Comparison of ENCODE assay signal across 9 cellular contexts in genomic region chr14:100285913-100286400, GRCh38. TPM values are rescaled to one million over a fixed set of nuclear protein-coding genes. Genes with fewer than 3 reads are reported as not detected.
DNase-seq lines count a peak whose midpoint lies in the region; ATAC-seq, FAIRE-seq and TF ChIP-seq lines count a peak whose summit lies in the region.
"Had no signal": no experiment of that assay in that cellular context is flagged by ENCODE, and none has a peak within 500 bp of the region (broad histone marks: within the 10 kb centered on the region; RNA-seq: fewer than 3 reads in every experiment).

No MANE protein-coding gene starts in this region.

- H3K9me3 ChIP-seq in left ventricle myocardium inferior (replicated peaks) (no peaks in the 10 kb centered on the region), K562 (replicated peaks; ENCODE audit: control insufficient read depth, insufficient read depth, low read depth, low read length) (no peaks in the 10 kb centered on the region), uterus (no peaks in the 10 kb centered on the region)

- TF ChIP-seq RAD21 in K562 (CRISPR knock-in tag; conservative IDR thresholded peaks at IDR 0.05 in 1 of 2, IDR thresholded peaks at IDR 0.05 in 1 of 2) = no peak

- no peaks in the 10 kb centered on the region for H3K27me3 ChIP-seq in left ventricle myocardium inferior (ENCODE audit: low read depth)
- no peaks in the 10 kb centered on the region for H3K27me3 ChIP-seq in K562 (ENCODE audit: control insufficient read depth in 2 of 2, insufficient read depth in 2 of 2, low read length in 2 of 2)
- no peaks in the 10 kb centered on the region for H3K27me3 ChIP-seq in uterus

- no peak for FAIRE-seq in K562 (lab: Jason Lieb, UNC)

- TF ChIP-seq POLR2A in K562 (conservative IDR thresholded peaks at IDR 0.05) (no peak), uterus (IDR thresholded peaks at IDR 0.05) (no peak)

- ATAC-seq in Right ventricle myocardium superior (ENCODE audit: poor library complexity) (no peak), K562 (no peak), GM21529 (IDR thresholded peaks at IDR 0.05; ENCODE audit: unreplicated experiment) (no peak)

- TF ChIP-seq EP300 in K562 (IDR thresholded peaks at IDR 0.05; ENCODE audit: low read length) = no peak

- intact Hi-C loops in left ventricle myocardium inferior (cut with micrococcal nuclease) (loop anchor here (10.0 kb wide), 1 partner anchor 89 kb away; the partner anchor contains the start of gene WDR25), Right ventricle myocardium superior (cut with DNase I) (loop anchor here (10.0 kb wide), 1 partner anchor 89 kb away; the partner anchor contains the start of gene WDR25), K562 (cut with micrococcal nuclease) (loop anchor here (1.0 kb wide), 1 partner anchor 89 kb away; a partner anchor contains a TSS), uterus (cut with DNase I; ENCODE audit: low total_unique reads) (no loop called here)

- H3K36me3 ChIP-seq in left ventricle myocardium inferior = peaks cover under 1% of the 10 kb centered on the region
- H3K36me3 ChIP-seq in K562 (ENCODE audit: control insufficient read depth, insufficient read depth, low read length) = peaks cover 12% of the 10 kb centered on the region; the same call in 1 of the 3 replicates
- H3K36me3 ChIP-seq in uterus = no peaks in the 10 kb centered on the region

- DNase-seq in left ventricle myocardium inferior (no peak), Right ventricle myocardium superior (no peak), K562 (ENCODE audit: extremely low read depth in 1 of 4, low spot score in 3 of 4) (no peak), mesenteric fat pad (ENCODE audit: low spot score) (peak; percentile 74), uterus (no peak), DMS53 treated with DMSO at 0.1 percent for 48 hours (lab: John Stamatoyannopoulos, UW; ENCODE audit: unreplicated experiment) (no peak)
- DNase-seq in activated effector memory CD4-positive, alpha-beta T cell treated with anti-CD3 and anti-CD28 coated beads, Interleukin-2, amount 50 U/mL, for 16 hours = no peak

- 75% methylated on average over 2 of the region's 13 CpGs for WGBS in K562 (ENCODE audit: insufficient coverage, low coverage, missing lambda C conversion rate)

- peaks cover 87% of the 10 kb centered on the region for H3K4me1 ChIP-seq in left ventricle myocardium inferior
- H3K4me1 ChIP-seq in K562 (replicated peaks in 1 of 2; ENCODE audit: control insufficient read depth in 2 of 2, insufficient read depth in 2 of 2, low read length in 2 of 2) = peaks cover 0 to 31% of the 10 kb centered on the region in 2 experiments; a peak in 3 of 5 replicates
- H3K4me1 ChIP-seq in uterus = no peaks in the 10 kb centered on the region

- BruUV-seq in K562 (replicated peaks; lab: Mats Ljungman, UMichigan) = no TSS peak

- peak overlapping the region; percentile 94 for H3K27ac ChIP-seq in left ventricle myocardium inferior (replicated peaks)
- H3K27ac ChIP-seq in K562 (ENCODE audit: extremely low read depth, low read depth, low read length) = peak overlapping the region; percentile 96; the same call in 1 of the 3 replicates
- peak overlapping the region; percentile 93 to 95 for H3K27ac ChIP-seq in uterus

- no peak for TF ChIP-seq CTCF in left ventricle myocardium inferior (IDR thresholded peaks at IDR 0.05; ENCODE audit: borderline replicate concordance)
- TF ChIP-seq CTCF in K562 (IDR thresholded peaks at IDR 0.05 in 2 of 3, conservative IDR thresholded peaks at IDR 0.05 in 1 of 3; ENCODE audit: insufficient read depth in 2 of 3, low read depth in 1 of 3, low read length in 3 of 3) = no peak
- no peak for TF ChIP-seq CTCF in uterus (IDR thresholded peaks at IDR 0.05)

- no peak overlapping the region for H2AFZ ChIP-seq in K562 (ENCODE audit: low read depth, low read length)

- peak overlapping the region; percentile 75; the same call in 1 of the 2 replicates for H3K4me2 ChIP-seq in K562 (ENCODE audit: insufficient read depth, low read length)

- H3K4me3 ChIP-seq in left ventricle myocardium inferior = peak overlapping the region; percentile 94
- H3K4me3 ChIP-seq in K562 = peak overlapping the region; percentile 64
- H3K4me3 ChIP-seq in uterus = peak overlapping the region; percentile 80 to 83

- in situ Hi-C loops in K562 (cut with MboI) = no loop called here

- POLR2A ChIA-PET in K562 (lab: Yijun Ruan, JAX) = interaction anchor here (0.6 to 3.3 kb wide), 6 partner anchors 9 to 89 kb away, joined by 3 to 11 read pairs (median 3); a partner anchor contains a TSS

- no peaks in the 10 kb centered on the region for H3K9me1 ChIP-seq in K562 (ENCODE audit: control insufficient read depth, insufficient read depth, low read length)

- CTCF ChIA-PET in K562 (lab: Yijun Ruan, JAX; ENCODE audit: low intra/inter-chr PET ratio) = no interaction called here

- H3K79me2 ChIP-seq in K562 (ENCODE audit: control insufficient read depth, insufficient read depth, low read length) = peaks cover 2% of the 10 kb centered on the region; the same call in 1 of the 3 replicates

- H3K9ac ChIP-seq in K562 (ENCODE audit: insufficient read depth in 1 of 2, low read depth in 2 of 2, low read length in 2 of 2) = peak overlapping the region; percentile 94 to 97

- 0 out of 2 replicates have a peak, but pooled peaks cover 3% of the 10 kb centered on the region for H4K20me1 ChIP-seq in K562 (replicated peaks; ENCODE audit: control insufficient read depth, insufficient read depth, low read length)

TF ChIP-seq in K562, 482 proteins besides CTCF, POLR2A, EP300 and RAD21:
- TF ChIP-seq NFIC (IDR thresholded peaks at IDR 0.05) = no peak
- peak; percentile 45; the same call in 1 of the 2 replicates for TF ChIP-seq ZNF24 (IDR thresholded peaks at IDR 0.05)

RNA-seq across cellular contexts. Expression of gene SLC25A29, which starts 20.3 kb away (rescaled TPM):
- 24.5 TPM for total RNA-seq in left ventricle myocardium inferior
- total RNA-seq in Right ventricle myocardium superior = 17.6 TPM
- total RNA-seq in K562 (2011; cell fraction: chromatin; rRNA removed; ENCODE audit: low replicate concordance) = 25.5 and 46.3 TPM in 2 replicates
- total RNA-seq in K562 (2011; cell fraction: nucleolus; rRNA removed) = 35.9 TPM in 2 replicates
- 25.8 and 28.6 TPM in 2 replicates for total RNA-seq in K562 (2011; cell fraction: nucleoplasm; rRNA removed)
- 12.7 and 17.5 TPM in 2 replicates for total RNA-seq in K562 (2014; rRNA removed)
- 2.0 and 2.7 TPM in 2 replicates for total RNA-seq in K562 (2014; rRNA removed; fragmentation: Illumina TruSeq; extraction: Trizol)
- total RNA-seq in K562 (2015; rRNA removed; fragmentation: Illumina TruSeq; extraction: Trizol) = 3.8 and 4.1 TPM in 2 replicates
- 13.7 and 14.5 TPM in 2 replicates for total RNA-seq in K562 (2021)
- polyA plus RNA-seq in K562 (2011; rRNA removed) = 11.3 and 20.4 TPM in 2 replicates
- polyA plus RNA-seq in K562 (2011; cell fraction: cytosol; rRNA removed) = 19.0 and 24.9 TPM in 2 replicates
- polyA plus RNA-seq in K562 (2011; cell fraction: nucleus; rRNA removed) = 94.7 and 105 TPM in 2 replicates
- 6.3 and 8.5 TPM in 2 replicates for polyA plus RNA-seq in K562 (2012)
- polyA plus RNA-seq in K562 (2014; fragmentation: Illumina TruSeq; extraction: Trizol) = 4.7 and 4.8 TPM in 2 replicates
- polyA plus RNA-seq in K562 (2014; fragmentation: Nextera tagmentation; extraction: Ambion mirVana) = under 1 TPM; 0.07 to 0.25 TPM
- polyA plus RNA-seq in K562 (2014; rRNA removed) = 14.1 and 16.4 TPM in 2 replicates
- polyA minus RNA-seq in K562 (2011; rRNA and poly(A)+ RNA removed) = 3.0 and 3.6 TPM in 2 replicates
- polyA minus RNA-seq in K562 (2011; cell fraction: cytosol; rRNA and poly(A)+ RNA removed) = 7.5 and 8.0 TPM in 2 replicates
- polyA minus RNA-seq in K562 (2011; cell fraction: nucleus; rRNA and poly(A)+ RNA removed) = 15.0 and 16.2 TPM in 2 replicates
- total RNA-seq in mesenteric fat pad = 20.0 TPM
- 100 to 1,000 TPM in 1 of 4 donors, 10 to 100 TPM in 3; 16.2 to 850 (median 60.1) TPM for total RNA-seq in uterus

RNA-seq across cellular contexts. Expression of gene SLC25A47, which starts 37.2 kb away (rescaled TPM):
- total RNA-seq in left ventricle myocardium inferior = not detected
- not detected for total RNA-seq in Right ventricle myocardium superior
- total RNA-seq in K562 (2011; cell fraction: chromatin; rRNA removed; ENCODE audit: low replicate concordance) = not detected in 2 replicates
- total RNA-seq in K562 (2011; cell fraction: nucleolus; rRNA removed) = not detected in 2 replicates
- not detected in 2 replicates for total RNA-seq in K562 (2011; cell fraction: nucleoplasm; rRNA removed)
- total RNA-seq in K562 (2014; rRNA removed) = 0.23 and 0.24 TPM in 2 replicates
- not detected in 2 replicates for total RNA-seq in K562 (2014; rRNA removed; fragmentation: Illumina TruSeq; extraction: Trizol)
- 0.22 TPM in 1 of 2 replicates, not detected in the other for total RNA-seq in K562 (2015; rRNA removed; fragmentation: Illumina TruSeq; extraction: Trizol)
- 0.09 and 0.25 TPM in 2 replicates for total RNA-seq in K562 (2021)
- polyA plus RNA-seq in K562 (2011; rRNA removed) = not detected in 2 replicates
- polyA plus RNA-seq in K562 (2011; cell fraction: cytosol; rRNA removed) = not detected in 2 replicates
- polyA plus RNA-seq in K562 (2011; cell fraction: nucleus; rRNA removed) = not detected in 2 replicates
- polyA plus RNA-seq in K562 (2012) = 0.06 TPM in 1 of 2 replicates, not detected in the other
- polyA plus RNA-seq in K562 (2014; fragmentation: Illumina TruSeq; extraction: Trizol) = not detected in 2 replicates
- not detected for polyA plus RNA-seq in K562 (2014; fragmentation: Nextera tagmentation; extraction: Ambion mirVana)
- polyA plus RNA-seq in K562 (2014; rRNA removed) = not detected in 2 replicates
- polyA minus RNA-seq in K562 (2011; rRNA and poly(A)+ RNA removed) = not detected in 2 replicates
- polyA minus RNA-seq in K562 (2011; cell fraction: cytosol; rRNA and poly(A)+ RNA removed) = not detected in 2 replicates
- not detected in 2 replicates for polyA minus RNA-seq in K562 (2011; cell fraction: nucleus; rRNA and poly(A)+ RNA removed)
- not detected for total RNA-seq in mesenteric fat pad
- not detected for total RNA-seq in uterus
- total RNA-seq: M059J had no signal

RNA-seq across cellular contexts. Expression of gene YY1, which starts 47.0 kb away (rescaled TPM):
- total RNA-seq in left ventricle myocardium inferior (44.7 TPM), Right ventricle myocardium superior (48.1 TPM), K562 (2014; rRNA removed) (45.3 and 46.7 TPM in 2 replicates), K562 (2014; rRNA removed; fragmentation: Illumina TruSeq; extraction: Trizol) (70.8 and 81.3 TPM in 2 replicates), K562 (2015; rRNA removed; fragmentation: Illumina TruSeq; extraction: Trizol) (44.3 and 53.0 TPM in 2 replicates), K562 (2021) (74.2 and 76.9 TPM in 2 replicates), mesenteric fat pad (61.3 TPM), uterus (10 to 100 TPM; 40.2 to 61.7 (median 53.2) TPM)
- 30.4 and 53.6 TPM in 2 replicates for total RNA-seq in K562 (2011; cell fraction: chromatin; rRNA removed; ENCODE audit: low replicate concordance)
- total RNA-seq in K562 (2011; cell fraction: nucleolus; rRNA removed) = 21.0 and 21.6 TPM in 2 replicates
- 32.7 and 52.1 TPM in 2 replicates for total RNA-seq in K562 (2011; cell fraction: nucleoplasm; rRNA removed)
- polyA plus RNA-seq in K562 (2011; rRNA removed) (35.4 and 55.0 TPM in 2 replicates), K562 (2014; fragmentation: Illumina TruSeq; extraction: Trizol) (43.9 and 46.5 TPM in 2 replicates), K562 (2014; fragmentation: Nextera tagmentation; extraction: Ambion mirVana) (10 to 100 TPM; 20.8 to 21.0 TPM), K562 (2014; rRNA removed) (28.8 and 29.0 TPM in 2 replicates)
- polyA plus RNA-seq in K562 (2011; cell fraction: cytosol; rRNA removed) = 16.4 TPM in 2 replicates
- polyA plus RNA-seq in K562 (2011; cell fraction: nucleus; rRNA removed) = 22.7 and 24.9 TPM in 2 replicates
- polyA plus RNA-seq in K562 (2012) = 44.5 and 48.2 TPM in 2 replicates
- polyA minus RNA-seq in K562 (2011; rRNA and poly(A)+ RNA removed) = 33.4 and 50.0 TPM in 2 replicates
- polyA minus RNA-seq in K562 (2011; cell fraction: cytosol; rRNA and poly(A)+ RNA removed) = 21.0 and 27.0 TPM in 2 replicates
- polyA minus RNA-seq in K562 (2011; cell fraction: nucleus; rRNA and poly(A)+ RNA removed) = 11.6 and 19.1 TPM in 2 replicates
